ENCODE assay signal across 8 cellular contexts in the genomic region with DNA sequence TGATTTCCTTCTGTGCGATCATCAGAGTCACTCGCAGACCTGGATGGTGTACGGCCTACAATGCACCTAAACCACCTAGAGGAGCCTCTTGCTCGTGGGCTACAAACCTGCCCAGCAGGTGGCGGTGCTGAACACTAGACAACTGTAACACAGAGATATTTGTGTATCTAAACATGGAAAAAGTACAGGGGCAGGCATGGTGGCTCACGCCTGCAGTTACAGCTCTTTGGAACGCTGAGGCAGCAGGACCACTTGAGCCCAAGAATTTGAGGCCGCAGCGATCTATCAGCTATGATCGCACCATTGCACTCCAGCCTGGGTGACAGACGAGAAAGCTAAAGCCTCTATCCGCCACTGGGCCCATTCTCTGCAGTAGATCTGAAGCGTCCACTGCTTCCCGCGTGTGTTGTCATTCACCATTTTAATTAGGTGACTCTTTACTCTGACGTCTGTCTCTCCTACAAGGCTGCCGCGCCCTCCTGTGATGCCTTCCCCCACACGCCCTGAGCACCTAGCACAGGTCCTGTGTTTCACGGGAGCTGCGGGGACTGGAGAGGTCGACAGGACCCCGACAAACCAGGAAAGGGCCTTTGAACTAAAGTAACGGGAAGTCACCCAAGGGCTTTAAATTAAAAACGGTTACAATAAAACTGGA. TPM values are rescaled to one million over a fixed set of nuclear protein-coding genes. Genes with fewer than 3 reads are reported as not detected.
DNase-seq lines count a peak whose midpoint lies in the region; ATAC-seq and TF ChIP-seq lines count a peak whose summit lies in the region.

No MANE protein-coding gene starts in this region.

- peaks cover 31 to 50% (median 41%) of the 10 kb centered on the region in 10 experiments for H3K4me1 ChIP-seq in BLaER1 treated with 17β-estradiol and CSF1 and Interleukin-3, amounts not matched to agents 10 nM and 100 nM
- H3K4me1 ChIP-seq in OCI-LY7 (ENCODE audit: insufficient read depth, low read length, poor library complexity, severe bottlenecking) (peaks cover 12% of the 10 kb centered on the region), thymus (ENCODE audit: control insufficient read depth, insufficient read depth, low read length) (peaks cover 11% of the 10 kb centered on the region)

- WGBS in thymus = 3% methylated on average over 25 of the region's 25 CpGs

- H3K4me2 ChIP-seq in BLaER1 treated with 17β-estradiol and CSF1 and Interleukin-3, amounts not matched to agents 10 nM and 100 nM = peak overlapping the region; percentile 89 to 99 (median 95)
- H3K4me2 ChIP-seq in OCI-LY7 (ENCODE audit: low read length) = peak overlapping the region; percentile 88

- POLR2A ChIA-PET in OCI-LY7 (lab: Charles Lee) = no interaction called here

- H2AFZ ChIP-seq in OCI-LY7 (ENCODE audit: low read length) = peak overlapping the region; percentile 63

- H3K9ac ChIP-seq in BLaER1 treated with 17β-estradiol and CSF1 and Interleukin-3, amounts not matched to agents 10 nM and 100 nM = peak overlapping the region; percentile 93 to 98 (median 97)

- peak overlapping the region; percentile 94 to 98 (median 97) for H3K27ac ChIP-seq in BLaER1 treated with 17β-estradiol and CSF1 and Interleukin-3, amounts not matched to agents 10 nM and 100 nM
- H3K27ac ChIP-seq in OCI-LY7 (ENCODE audit: low read depth, low read length, poor library complexity, severe bottlenecking) = peak overlapping the region; percentile 75
- H3K27ac ChIP-seq in thymus (ENCODE audit: low read depth) = peak overlapping the region; percentile 96

- TF ChIP-seq CTCF in OCI-LY7 (conservative IDR thresholded peaks at IDR 0.05; ENCODE audit: low read length) (peak; percentile 85), fibroblast of villous mesenchyme (IDR thresholded peaks at IDR 0.05; ENCODE audit: insufficient read depth, low read depth, low read length) (peak; percentile 73), omental fat pad (IDR thresholded peaks at IDR 0.05) (peak in 1 of 3 donors; percentile 13)

- intact Hi-C loops in OCI-LY7 (cut with micrococcal nuclease; ENCODE audit: unreplicated experiment) = loop anchor here (1.0 to 5.0 kb wide), 4 partner anchors 17 to 189 kb away; a partner anchor contains a TSS

- H3K27me3 ChIP-seq in BLaER1 treated with 17β-estradiol and CSF1 and Interleukin-3, amounts not matched to agents 10 nM and 100 nM = no peaks in the 10 kb centered on the region
- no peaks in the 10 kb centered on the region for H3K27me3 ChIP-seq in thymus (ENCODE audit: control insufficient read depth, insufficient read depth)

- DNase-seq in OCI-LY7 (ENCODE audit: low spot score) (peak; percentile 86), activated T-helper 1 cell treated with Interleukin-2 at 50 U/mL for 16 hours (ENCODE audit: low read depth) (peak; percentile 71), fibroblast of villous mesenchyme (ENCODE audit: low read depth) (peak; percentile 66), omental fat pad (ENCODE audit: low spot score) (peak; percentile 66)

- H3K4me3 ChIP-seq in BLaER1 treated with 17β-estradiol and CSF1 and Interleukin-3, amounts not matched to agents 10 nM and 100 nM = peak overlapping the region; percentile 87 to 100 (median 95)
- H3K4me3 ChIP-seq in OCI-LY7 (ENCODE audit: low read depth, low read length, poor library complexity, severe bottlenecking) (peak overlapping the region; percentile 82), fibroblast of villous mesenchyme (ENCODE audit: low read depth, low read length) (peak overlapping the region; percentile 83), thymus (ENCODE audit: low read length) (peak overlapping the region; percentile 95)

- ATAC-seq in GM18909 (IDR thresholded peaks at IDR 0.05; ENCODE audit: poor library complexity, unreplicated experiment) (peak; percentile 43), HG03460 (IDR thresholded peaks at IDR 0.05; ENCODE audit: unreplicated experiment) (peak; percentile 46), omental fat pad (ENCODE audit: low FRiP score) (peak; percentile 38)

- no peaks in the 10 kb centered on the region for H3K9me3 ChIP-seq in BLaER1 treated with 17β-estradiol and CSF1 and Interleukin-3, amounts not matched to agents 10 nM and 100 nM (replicated peaks in 1 of 11)
- no peaks in the 10 kb centered on the region for H3K9me3 ChIP-seq in OCI-LY7 (ENCODE audit: low read length)
- peaks cover 2% of the 10 kb centered on the region for H3K9me3 ChIP-seq in thymus (ENCODE audit: control insufficient read depth)

- BruUV-seq in OCI-LY7 (replicated peaks; lab: Mats Ljungman, UMichigan) = no TSS peak

- peaks cover 33% of the 10 kb centered on the region for H3K79me2 ChIP-seq in OCI-LY7 (ENCODE audit: insufficient read depth, low read depth, low read length)

- CTCF ChIA-PET in OCI-LY7 (lab: Charles Lee; ENCODE audit: unreplicated experiment) = interaction anchor here (0.5 to 1.1 kb wide), 3 partner anchors 16 to 45 kb away, joined by 3 read pairs; no protein-coding TSS in a partner anchor

- no peaks in the 10 kb centered on the region for H3K9me2 ChIP-seq in OCI-LY7 (ENCODE audit: insufficient read depth, low read length)

- peaks cover 43 to 93% (median 77%) of the 10 kb centered on the region in 11 experiments for H4K20me1 ChIP-seq in BLaER1 treated with 17β-estradiol and CSF1 and Interleukin-3, amounts not matched to agents 10 nM and 100 nM
- no peaks in the 10 kb centered on the region for H4K20me1 ChIP-seq in OCI-LY7 (ENCODE audit: insufficient read depth, low read length)

- peaks cover 37 to 62% (median 46%) of the 10 kb centered on the region in 11 experiments for H3K36me3 ChIP-seq in BLaER1 treated with 17β-estradiol and CSF1 and Interleukin-3, amounts not matched to agents 10 nM and 100 nM
- H3K36me3 ChIP-seq in OCI-LY7 (ENCODE audit: insufficient read depth, low read length) (peaks cover 32% of the 10 kb centered on the region), thymus (ENCODE audit: control insufficient read depth, insufficient read depth) (peaks cover 36% of the 10 kb centered on the region)

RNA-seq across cellular contexts. Expression of a gene that starts 0.8 kb away (rescaled TPM):
- total RNA-seq in OCI-LY7 (2014; rRNA removed; shearing (Covaris generic)) = 37.8 and 40.5 TPM in 2 replicates
- 53.0 and 56.1 TPM in 2 replicates for total RNA-seq in OCI-LY7 (2022)
- 56.7 and 66.9 TPM in 2 replicates for total RNA-seq in fibroblast of villous mesenchyme
- total RNA-seq in omental fat pad = 10 to 100 TPM; 29.0 to 44.5 (median 36.3) TPM
- 164 TPM for polyA plus RNA-seq in thymus

RNA-seq across cellular contexts. Expression of a gene that starts 0.8 kb away (rescaled TPM):
- total RNA-seq in OCI-LY7 (2014; rRNA removed; shearing (Covaris generic)) = 64.7 and 95.0 TPM in 2 replicates
- total RNA-seq in OCI-LY7 (2022) = 60.6 and 68.8 TPM in 2 replicates
- total RNA-seq in fibroblast of villous mesenchyme = 21.2 and 27.1 TPM in 2 replicates
- total RNA-seq in omental fat pad = 10 to 100 TPM; 19.3 to 40.2 (median 23.3) TPM
- 39.1 TPM for polyA plus RNA-seq in thymus

RNA-seq across cellular contexts. Expression of a gene that starts 28.8 kb away (rescaled TPM):
- total RNA-seq in OCI-LY7 (2014; rRNA removed; shearing (Covaris generic)) = not detected in 2 replicates
- total RNA-seq in OCI-LY7 (2022) (not detected in 2 replicates), fibroblast of villous mesenchyme (not detected in 2 replicates), omental fat pad (not detected)
- 0.21 TPM for polyA plus RNA-seq in thymus

RNA-seq across cellular contexts. Expression of a gene that starts 31.2 kb away (rescaled TPM):
- 7.5 and 10.0 TPM in 2 replicates for total RNA-seq in OCI-LY7 (2014; rRNA removed; shearing (Covaris generic))
- 16.3 and 17.6 TPM in 2 replicates for total RNA-seq in OCI-LY7 (2022)
- 2.3 and 7.8 TPM in 2 replicates for total RNA-seq in fibroblast of villous mesenchyme
- total RNA-seq in omental fat pad = 10 to 100 TPM in 2 of 4 donors, 1 to 10 TPM in 2; 3.9 to 53.9 (median 8.4) TPM
- 19.2 TPM for polyA plus RNA-seq in thymus

RNA-seq across cellular contexts. Expression of a gene that starts 39.3 kb away (rescaled TPM):
- not detected in 2 replicates for total RNA-seq in OCI-LY7 (2014; rRNA removed; shearing (Covaris generic))
- not detected in 2 replicates for total RNA-seq in OCI-LY7 (2022)
- not detected in 2 replicates for total RNA-seq in fibroblast of villous mesenchyme
- total RNA-seq in omental fat pad = 1 to 10 TPM in 1 of 4 donors, not detected in 3; 3.3 TPM
- polyA plus RNA-seq in thymus = 1.2 TPM

Comparison
In these comparisons a context has a peak if more than half of its experiments do, and no peak if none do; other contexts are left out.
1. Peak in every context shown above with its lines: DNase-seq, ATAC-seq, H3K4me3 ChIP-seq and H3K27ac ChIP-seq.